15 cellular contexts compared by ENCODE assay signal in genomic region chr2:73172963-73173362, GRCh38. TPM values are rescaled to one million over a fixed set of nuclear protein-coding genes. Genes with fewer than 3 reads are reported as not detected.
DNase-seq lines count a peak whose midpoint lies in the region; ATAC-seq, FAIRE-seq and TF ChIP-seq lines count a peak whose summit lies in the region.
"Had no signal": no experiment of that assay in that cellular context is flagged by ENCODE, and none has a peak within 500 bp of the region (broad histone marks: within the 10 kb centered on the region; RNA-seq: fewer than 3 reads in every experiment).

No MANE protein-coding gene starts in this region.

- ATAC-seq in HG02884 (IDR thresholded peaks at IDR 0.05; ENCODE audit: unreplicated experiment) (peak; percentile 50), HG02623 (IDR thresholded peaks at IDR 0.05; ENCODE audit: unreplicated experiment) (no peak)
- ATAC-seq: esophagus mucosa, PC-3 had no signal

- no peaks in the 10 kb centered on the region for H3K9me3 ChIP-seq in left ventricle myocardium inferior (replicated peaks)
- H3K9me3 ChIP-seq: ascending aorta had no signal

- no peaks in the 10 kb centered on the region for H3K36me3 Mint-ChIP-seq in activated T-helper 1 cell treated with anti-CD3 and anti-CD28 coated beads, Interleukin-12 subunit alpha, Interleukin-12 subunit beta, Interleukin-2, Interleukin-4 antibody, amounts not matched to agents 30 ng/mL and 10 ng/mL and 1 ng/mL, durations not matched to agents 14 hours and 24 hours and 36 hours (ENCODE audit: low read depth)
- H3K36me3 Mint-ChIP-seq: CD8-positive, alpha-beta memory T cell had no signal

- H3K9me3 Mint-ChIP-seq in activated T-helper 1 cell treated with anti-CD3 and anti-CD28 coated beads, Interleukin-12 subunit alpha, Interleukin-12 subunit beta, Interleukin-2, Interleukin-4 antibody, amounts not matched to agents 30 ng/mL and 10 ng/mL and 1 ng/mL, durations not matched to agents 14 hours and 24 hours and 36 hours: no peaks in the 10 kb centered on the region
- H3K9me3 Mint-ChIP-seq: CD8-positive, alpha-beta memory T cell had no signal

- H3K27ac Mint-ChIP-seq in activated T-helper 1 cell treated with anti-CD3 and anti-CD28 coated beads, Interleukin-12 subunit alpha, Interleukin-12 subunit beta, Interleukin-2, Interleukin-4 antibody, amounts not matched to agents 30 ng/mL and 10 ng/mL and 1 ng/mL, durations not matched to agents 14 hours and 24 hours and 36 hours: peak overlapping the region; percentile 1
- H3K27ac Mint-ChIP-seq: CD8-positive, alpha-beta memory T cell had no signal

- no peak for TF ChIP-seq POLR2A in GM12891 (IDR thresholded peaks at IDR 0.05; ENCODE audit: low read depth, low read length)

- H3K36me3 ChIP-seq in left ventricle myocardium inferior: no peaks in the 10 kb centered on the region
- H3K36me3 ChIP-seq: ascending aorta had no signal

- peaks cover 26% of the 10 kb centered on the region for H3K4me1 Mint-ChIP-seq in activated T-helper 1 cell treated with anti-CD3 and anti-CD28 coated beads, Interleukin-12 subunit alpha, Interleukin-12 subunit beta, Interleukin-2, Interleukin-4 antibody, amounts not matched to agents 30 ng/mL and 10 ng/mL and 1 ng/mL, durations not matched to agents 14 hours and 24 hours and 36 hours (ENCODE audit: low read depth)

- TF ChIP-seq CTCF in left ventricle myocardium inferior (IDR thresholded peaks at IDR 0.05; ENCODE audit: borderline replicate concordance): no peak

- no peak for FAIRE-seq in GM12891 (lab: Jason Lieb, UNC)
- FAIRE-seq: H1 had no signal

- H3K27me3 Mint-ChIP-seq in activated T-helper 1 cell treated with anti-CD3 and anti-CD28 coated beads, Interleukin-12 subunit alpha, Interleukin-12 subunit beta, Interleukin-2, Interleukin-4 antibody, amounts not matched to agents 30 ng/mL and 10 ng/mL and 1 ng/mL, durations not matched to agents 14 hours and 24 hours and 36 hours (ENCODE audit: insufficient read depth): peaks cover 39% of the 10 kb centered on the region

- H3K27me3 ChIP-seq in left ventricle myocardium inferior (ENCODE audit: low read depth): peaks cover 7% of the 10 kb centered on the region
- H3K27me3 ChIP-seq: ascending aorta had no signal

- H3K4me1 ChIP-seq in left ventricle myocardium inferior: peaks cover 28% of the 10 kb centered on the region

- intact Hi-C loops in activated T-helper 1 cell treated with anti-CD3 and anti-CD28 coated beads, Interleukin-12 subunit alpha, Interleukin-12 subunit beta, Interleukin-2, Interleukin-4 antibody, amounts not matched to agents 30 ng/mL and 10 ng/mL and 1 ng/mL, durations not matched to agents 14 hours and 24 hours and 36 hours (cut with micrococcal nuclease): loop anchor here (10.0 kb wide), 1 partner anchor 1482 kb away; the partner anchor contains the start of gene SEMA4F
- intact Hi-C loops in left ventricle myocardium inferior (cut with micrococcal nuclease): no loop called here

- no peak overlapping the region for H3K27ac ChIP-seq in left ventricle myocardium inferior (replicated peaks)
- H3K27ac ChIP-seq: ascending aorta had no signal

- DNase-seq in GM12891 (ENCODE audit: insufficient read length, low spot score) (no peak), GM03348 (ENCODE audit: low spot score) (no peak), left ventricle myocardium inferior (no peak), NCI-H1930 (lab: John Stamatoyannopoulos, UW) (no peak)
- no peak for DNase-seq in activated T-helper 1 cell treated with anti-CD3 and anti-CD28 coated beads, Interleukin-12 subunit alpha, Interleukin-12 subunit beta, Interleukin-2, Interleukin-4 antibody, amounts not matched to agents 30 ng/mL and 10 ng/mL and 1 ng/mL, durations not matched to agents 14 hours and 24 hours and 36 hours (ENCODE audit: low spot score)
- peak; percentile 42 for DNase-seq in stimulated activated CD4-positive, alpha-beta T cell treated with anti-CD3 and anti-CD28 coated beads, Interleukin-12 subunit alpha, Interleukin-12 subunit beta, amount 100 ng/mL, for 4 hours
- DNase-seq: CD8-positive, alpha-beta memory T cell; NCI-H2081 treated with DMSO at 0.1 percent for 48 hours; PC-3 had no signal

- no peak overlapping the region for H3K4me3 ChIP-seq in left ventricle myocardium inferior
- H3K4me3 ChIP-seq: ascending aorta had no signal

- no peak overlapping the region for H3K4me3 Mint-ChIP-seq in activated T-helper 1 cell treated with anti-CD3 and anti-CD28 coated beads, Interleukin-12 subunit alpha, Interleukin-12 subunit beta, Interleukin-2, Interleukin-4 antibody, amounts not matched to agents 30 ng/mL and 10 ng/mL and 1 ng/mL, durations not matched to agents 14 hours and 24 hours and 36 hours

TF ChIP-seq in GM12891, 5 proteins besides CTCF, POLR2A, EP300 and RAD21:
- TF ChIP-seq PAX5 (IDR thresholded peaks at IDR 0.05; ENCODE audit: insufficient read depth, low read length, severe bottlenecking): no peak
- no peak for TF ChIP-seq POLR2AphosphoS5 (IDR thresholded peaks at IDR 0.05; ENCODE audit: low read depth, low read length)
- TF ChIP-seq TAF1 (IDR thresholded peaks at IDR 0.05; ENCODE audit: low read depth, low read length): no peak
- peak; percentile 95 for TF ChIP-seq POU2F2 (IDR thresholded peaks at IDR 0.05; ENCODE audit: low read depth, low read length)
- TF ChIP-seq SPI1 (IDR thresholded peaks at IDR 0.05; ENCODE audit: low read depth, low read length): no peak

RNA-seq across cellular contexts. Expression of gene NOTO, which starts 29.4 kb away (rescaled TPM):
- not detected for polyA plus RNA-seq in GM12891 (2012; ENCODE audit: low read depth, missing spikeins)
- not detected in 2 replicates for total RNA-seq in activated T-helper 1 cell treated with anti-CD3 and anti-CD28 coated beads, Interleukin-12 subunit alpha, Interleukin-12 subunit beta, Interleukin-2, Interleukin-4 antibody, amounts not matched to agents 30 ng/mL and 10 ng/mL and 1 ng/mL, durations not matched to agents 14 hours and 24 hours and 36 hours
- total RNA-seq in left ventricle myocardium inferior: not detected
- total RNA-seq: ascending aorta; CD8-positive, alpha-beta memory T cell; esophagus mucosa; kidney epithelial cell had no signal
- polyA plus RNA-seq: CD8-positive, alpha-beta memory T cell had no signal

RNA-seq across cellular contexts. Expression of gene SMYD5, which starts 41.1 kb away (rescaled TPM):
- polyA plus RNA-seq in GM12891 (2012; ENCODE audit: low read depth, missing spikeins): 16.2 TPM
- 58.5 and 62.3 TPM in 2 replicates for total RNA-seq in activated T-helper 1 cell treated with anti-CD3 and anti-CD28 coated beads, Interleukin-12 subunit alpha, Interleukin-12 subunit beta, Interleukin-2, Interleukin-4 antibody, amounts not matched to agents 30 ng/mL and 10 ng/mL and 1 ng/mL, durations not matched to agents 14 hours and 24 hours and 36 hours
- 18.2 TPM for total RNA-seq in left ventricle myocardium inferior
